In genomic region chr17:59542960-59543635, GRCh38 we compare ENCODE assay signal across 14 cellular contexts. TPM values are rescaled to one million over a fixed set of nuclear protein-coding genes. Genes with fewer than 3 reads are reported as not detected.
DNase-seq lines count a peak whose midpoint lies in the region; ATAC-seq and TF ChIP-seq lines count a peak whose summit lies in the region.
"Had no signal": no experiment of that assay in that cellular context is flagged by ENCODE, and none has a peak within 500 bp of the region (broad histone marks: within the 10 kb centered on the region; RNA-seq: fewer than 3 reads in every experiment).

No MANE protein-coding gene starts in this region.

- no peaks in the 10 kb centered on the region for H3K27me3 ChIP-seq in GM23338 (ENCODE audit: insufficient read depth)
- no peaks in the 10 kb centered on the region for H3K27me3 ChIP-seq in upper lobe of right lung

- no peak overlapping the region for H3K27ac Mint-ChIP-seq in GM23338
- H3K27ac Mint-ChIP-seq: T-helper 17 cell had no signal

- H3K4me1 Mint-ChIP-seq in GM23338 = peaks cover 9% of the 10 kb centered on the region
- H3K4me1 Mint-ChIP-seq: T-helper 17 cell had no signal

- no peaks in the 10 kb centered on the region for H3K79me2 ChIP-seq in GM23338 (replicated peaks; ENCODE audit: insufficient read depth)

- 0 out of 2 replicates have a peak, but pooled peaks cover 2% of the 10 kb centered on the region for H3K9me2 ChIP-seq in GM23338 (ENCODE audit: insufficient read depth)
- H3K9me2 ChIP-seq: SK-N-SH had no signal

- no peak overlapping the region for H3K4me3 ChIP-seq in GM23338
- H3K4me3 ChIP-seq in NB4 (ENCODE audit: low read depth, low read length) = no peak overlapping the region
- no peak overlapping the region for H3K4me3 ChIP-seq in upper lobe of right lung
- H3K4me3 ChIP-seq: PC-9 had no signal

- H3K36me3 ChIP-seq in GM23338 (ENCODE audit: insufficient read depth) (no peaks in the 10 kb centered on the region), upper lobe of right lung (no peaks in the 10 kb centered on the region)

- no peak overlapping the region for H3K4me3 Mint-ChIP-seq in GM23338
- H3K4me3 Mint-ChIP-seq: T-helper 17 cell had no signal

- no peak for DNase-seq in GM23338 (ENCODE audit: low spot score)
- DNase-seq in NB4 (ENCODE audit: low read depth) = peak; percentile 9
- DNase-seq in SKM-1 treated with dmso at 0.1 percent for 144 hours (lab: John Stamatoyannopoulos, UW; ENCODE audit: unreplicated experiment) = peak; percentile 55
- no peak for DNase-seq in upper lobe of right lung
- no peak for DNase-seq in NCI-H226
- no peak for DNase-seq in globus pallidus (ENCODE audit: low spot score)
- DNase-seq: DMS 273 treated with DMSO at 0.1 percent for 48 hours, NCI-H1930, NCI-H2171 treated with DMSO at 0.1 percent for 48 hours, NCI-H510A treated with DMSO at 0.1 percent for 48 hours, PC-9, SK-N-SH, T-helper 17 cell had no signal

- H2AFZ ChIP-seq in GM23338 = peak overlapping the region; percentile 94
- H2AFZ ChIP-seq: PC-9 had no signal

- peaks cover 6% of the 10 kb centered on the region for H3K27me3 Mint-ChIP-seq in GM23338 (ENCODE audit: insufficient read depth, low read depth, poor library complexity)

- no peak overlapping the region for H3K4me2 ChIP-seq in GM23338
- H3K4me2 ChIP-seq: PC-9, SK-N-SH had no signal

- H3K4me1 ChIP-seq in GM23338 (ENCODE audit: insufficient read depth) (peaks cover 9% of the 10 kb centered on the region; the same call in 1 of the 2 replicates), upper lobe of right lung (no peaks in the 10 kb centered on the region)

- ATAC-seq in GM23338 = no peak
- peak; percentile 29 for ATAC-seq in upper lobe of right lung
- ATAC-seq in HG03457 (IDR thresholded peaks at IDR 0.05; ENCODE audit: unreplicated experiment) = no peak
- ATAC-seq: T-helper 17 cell had no signal

- H3K9me3 Mint-ChIP-seq in GM23338 = no peaks in the 10 kb centered on the region

- no peaks in the 10 kb centered on the region for H3K36me3 Mint-ChIP-seq in GM23338 (ENCODE audit: low read depth)

- H3K27ac ChIP-seq in GM23338 (ENCODE audit: low read depth) (no peak overlapping the region), upper lobe of right lung (no peak overlapping the region)
- H3K27ac ChIP-seq: PC-9 had no signal

- H3F3A ChIP-seq in GM23338 (replicated peaks; ENCODE audit: low read depth) = no peaks in the 10 kb centered on the region

- intact Hi-C loops in upper lobe of right lung (cut with DNase I) = no loop called here

- TF ChIP-seq POLR2A in NB4 (IDR thresholded peaks at IDR 0.05; ENCODE audit: extremely low read depth, insufficient read length) = no peak

- TF ChIP-seq CTCF in GM23338 (conservative IDR thresholded peaks at IDR 0.05; ENCODE audit: low read depth in 2 of 2) (no peak), NB4 (IDR thresholded peaks at IDR 0.05; ENCODE audit: low read depth, low read length) (no peak), upper lobe of right lung (IDR thresholded peaks at IDR 0.05) (no peak)

- no peaks in the 10 kb centered on the region for H4K20me1 ChIP-seq in GM23338 (replicated peaks; ENCODE audit: insufficient read depth)

- no peaks in the 10 kb centered on the region for H3K9me3 ChIP-seq in upper lobe of right lung
- H3K9me3 ChIP-seq: SK-N-SH had no signal

TF ChIP-seq in GM23338, 12 proteins besides CTCF, POLR2A, EP300 and RAD21:
- TF ChIP-seq JUNB (IDR thresholded peaks at IDR 0.05; ENCODE audit: unreplicated experiment) (no peak), EZH2phosphoT487 (IDR thresholded peaks at IDR 0.05; ENCODE audit: unreplicated experiment) (no peak), POLR2AphosphoS5 (IDR thresholded peaks at IDR 0.05; ENCODE audit: low read depth) (no peak), EZH2 (IDR thresholded peaks at IDR 0.05; ENCODE audit: low read depth, unreplicated experiment) (no peak), ZNF114 (CRISPR knock-in tag; IDR thresholded peaks at IDR 0.05) (no peak), CREB1 (CRISPR knock-in tag; IDR thresholded peaks at IDR 0.05; ENCODE audit: low read depth) (no peak), STAT1 (IDR thresholded peaks at IDR 0.05; ENCODE audit: unreplicated experiment) (no peak), ZNF331 (CRISPR knock-in tag; IDR thresholded peaks at IDR 0.05; ENCODE audit: low read depth) (no peak)
TF ChIP-seq in GM23338: peak in this region for 0.

RNA-seq across cellular contexts. Expression of gene DHX40, which starts 22.3 kb away (rescaled TPM):
- 37.6 and 38.2 TPM in 2 replicates for total RNA-seq in GM23338 (2014; rRNA removed; shearing (Covaris generic))
- 14.5 and 17.3 TPM in 2 replicates for polyA plus RNA-seq in GM23338 (2016; fragmentation: Nextera tagmentation; extraction: Ambion mirVana)
- total RNA-seq in upper lobe of right lung = 25.0 TPM

Comparison
In these comparisons a context has a peak if more than half of its experiments do, and no peak if none do; other contexts are left out.
1. DNase-seq: peak in NB4 (single experiment) and SKM-1 treated with dmso at 0.1 percent for 144 hours (single experiment); none in GM23338 (single experiment), upper lobe of right lung (single experiment), NCI-H226 (single experiment) and globus pallidus (single experiment).